In genomic region chr5:177317959-177318377, GRCh38 we compare ENCODE assay signal across 1 cellular context.
TF ChIP-seq lines count a peak whose summit lies in the region.

No MANE protein-coding gene starts in this region.

TF ChIP-seq in HCT116, 20 proteins besides CTCF, POLR2A, EP300 and RAD21 (continued from another document):
- TF ChIP-seq, protein P1, sequence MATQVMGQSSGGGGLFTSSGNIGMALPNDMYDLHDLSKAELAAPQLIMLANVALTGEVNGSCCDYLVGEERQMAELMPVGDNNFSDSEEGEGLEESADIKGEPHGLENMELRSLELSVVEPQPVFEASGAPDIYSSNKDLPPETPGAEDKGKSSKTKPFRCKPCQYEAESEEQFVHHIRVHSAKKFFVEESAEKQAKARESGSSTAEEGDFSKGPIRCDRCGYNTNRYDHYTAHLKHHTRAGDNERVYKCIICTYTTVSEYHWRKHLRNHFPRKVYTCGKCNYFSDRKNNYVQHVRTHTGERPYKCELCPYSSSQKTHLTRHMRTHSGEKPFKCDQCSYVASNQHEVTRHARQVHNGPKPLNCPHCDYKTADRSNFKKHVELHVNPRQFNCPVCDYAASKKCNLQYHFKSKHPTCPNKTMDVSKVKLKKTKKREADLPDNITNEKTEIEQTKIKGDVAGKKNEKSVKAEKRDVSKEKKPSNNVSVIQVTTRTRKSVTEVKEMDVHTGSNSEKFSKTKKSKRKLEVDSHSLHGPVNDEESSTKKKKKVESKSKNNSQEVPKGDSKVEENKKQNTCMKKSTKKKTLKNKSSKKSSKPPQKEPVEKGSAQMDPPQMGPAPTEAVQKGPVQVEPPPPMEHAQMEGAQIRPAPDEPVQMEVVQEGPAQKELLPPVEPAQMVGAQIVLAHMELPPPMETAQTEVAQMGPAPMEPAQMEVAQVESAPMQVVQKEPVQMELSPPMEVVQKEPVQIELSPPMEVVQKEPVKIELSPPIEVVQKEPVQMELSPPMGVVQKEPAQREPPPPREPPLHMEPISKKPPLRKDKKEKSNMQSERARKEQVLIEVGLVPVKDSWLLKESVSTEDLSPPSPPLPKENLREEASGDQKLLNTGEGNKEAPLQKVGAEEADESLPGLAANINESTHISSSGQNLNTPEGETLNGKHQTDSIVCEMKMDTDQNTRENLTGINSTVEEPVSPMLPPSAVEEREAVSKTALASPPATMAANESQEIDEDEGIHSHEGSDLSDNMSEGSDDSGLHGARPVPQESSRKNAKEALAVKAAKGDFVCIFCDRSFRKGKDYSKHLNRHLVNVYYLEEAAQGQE (IDR thresholded peaks at IDR 0.05; ENCODE audit: low read depth): no peak
- TF ChIP-seq TCF7L2 (IDR thresholded peaks at IDR 0.05; ENCODE audit: borderline replicate concordance, extremely low read depth, insufficient read depth, insufficient read length) (no peak), YY1 (IDR thresholded peaks at IDR 0.05; ENCODE audit: extremely low read depth, insufficient replicate concordance, low read depth, low read length) (no peak), EGR1 (IDR thresholded peaks at IDR 0.05; ENCODE audit: low read depth) (no peak), EZH2 (IDR thresholded peaks at IDR 0.05) (no peak), CBX3 (IDR thresholded peaks at IDR 0.05; ENCODE audit: low read depth) (no peak)
- TF ChIP-seq, protein P2, sequence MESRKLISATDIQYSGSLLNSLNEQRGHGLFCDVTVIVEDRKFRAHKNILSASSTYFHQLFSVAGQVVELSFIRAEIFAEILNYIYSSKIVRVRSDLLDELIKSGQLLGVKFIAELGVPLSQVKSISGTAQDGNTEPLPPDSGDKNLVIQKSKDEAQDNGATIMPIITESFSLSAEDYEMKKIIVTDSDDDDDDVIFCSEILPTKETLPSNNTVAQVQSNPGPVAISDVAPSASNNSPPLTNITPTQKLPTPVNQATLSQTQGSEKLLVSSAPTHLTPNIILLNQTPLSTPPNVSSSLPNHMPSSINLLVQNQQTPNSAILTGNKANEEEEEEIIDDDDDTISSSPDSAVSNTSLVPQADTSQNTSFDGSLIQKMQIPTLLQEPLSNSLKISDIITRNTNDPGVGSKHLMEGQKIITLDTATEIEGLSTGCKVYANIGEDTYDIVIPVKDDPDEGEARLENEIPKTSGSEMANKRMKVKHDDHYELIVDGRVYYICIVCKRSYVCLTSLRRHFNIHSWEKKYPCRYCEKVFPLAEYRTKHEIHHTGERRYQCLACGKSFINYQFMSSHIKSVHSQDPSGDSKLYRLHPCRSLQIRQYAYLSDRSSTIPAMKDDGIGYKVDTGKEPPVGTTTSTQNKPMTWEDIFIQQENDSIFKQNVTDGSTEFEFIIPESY (IDR thresholded peaks at IDR 0.05; ENCODE audit: extremely low read depth, insufficient replicate concordance, low read length): no peak
- TF ChIP-seq, protein P3, sequence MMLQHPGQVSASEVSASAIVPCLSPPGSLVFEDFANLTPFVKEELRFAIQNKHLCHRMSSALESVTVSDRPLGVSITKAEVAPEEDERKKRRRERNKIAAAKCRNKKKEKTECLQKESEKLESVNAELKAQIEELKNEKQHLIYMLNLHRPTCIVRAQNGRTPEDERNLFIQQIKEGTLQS (IDR thresholded peaks at IDR 0.05): no peak
- TF ChIP-seq, protein P4, sequence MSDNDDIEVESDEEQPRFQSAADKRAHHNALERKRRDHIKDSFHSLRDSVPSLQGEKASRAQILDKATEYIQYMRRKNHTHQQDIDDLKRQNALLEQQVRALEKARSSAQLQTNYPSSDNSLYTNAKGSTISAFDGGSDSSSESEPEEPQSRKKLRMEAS (IDR thresholded peaks at IDR 0.05): no peak
